Comparison of ENCODE assay signal across 15 cellular contexts in genomic region chr12:1632702-1633101, GRCh38. TPM values are rescaled to one million over a fixed set of nuclear protein-coding genes. Genes with fewer than 3 reads are reported as not detected.
"Had no signal": no experiment of that assay in that cellular context is flagged by ENCODE, and none has a peak within 500 bp of the region (broad histone marks: within the 10 kb centered on the region; RNA-seq: fewer than 3 reads in every experiment).

No MANE protein-coding gene starts in this region.

- H3K27me3 ChIP-seq: vagina had no signal

- H3K36me3 ChIP-seq: tibial nerve, vagina had no signal

- DNase-seq: activated CD4-positive, alpha-beta T cell treated with anti-CD3 and anti-CD28 coated beads, Interleukin-2, amount 10 ng/mL, durations not matched to agents 7 days and 5 days; activated CD4-positive, CD25-positive, alpha-beta regulatory T cell; activated CD8-positive, alpha-beta memory T cell treated with anti-CD3 and anti-CD28 coated beads for 24 hours; activated naive CD4-positive, alpha-beta T cell treated with anti-CD3 and anti-CD28 coated beads, Interleukin-2, amount 50 U/mL, for 16 hours; activated T-cell treated with anti-CD3 and anti-CD28 coated beads for 4 hours; central memory CD4-positive, alpha-beta T cell; effector memory CD8-positive, alpha-beta T cell; left colon; mesenchymal stem cell; retina; T-helper 17 cell had no signal

- H3K4me3 ChIP-seq: smooth muscle cell, tibial nerve, vagina had no signal

- H3K27ac ChIP-seq: epithelial cell of prostate, vagina had no signal

- H3K4me2 ChIP-seq: smooth muscle cell had no signal

- H3K9me3 ChIP-seq: tibial nerve, vagina had no signal

- ATAC-seq: effector memory CD8-positive, alpha-beta T cell; left colon; T-helper 17 cell had no signal

RNA-seq across cellular contexts. Expression of gene WNT5B, which starts 3.7 kb away (rescaled TPM):
- total RNA-seq: T-helper 17 cell had no signal
